Comparison of ENCODE assay signal across 8 cellular contexts in genomic region chr6:110039996-110040383, GRCh38.
A peak's percentile ranks its signal among the peaks of the same experiment; 100 is the strongest.
DNase-seq lines count a peak whose midpoint lies in the region; ATAC-seq and TF ChIP-seq lines count a peak whose summit lies in the region.

No MANE protein-coding gene starts in this region.

- no peak overlapping the region; the same call in 1 of the 2 replicates for H3K27ac ChIP-seq in DOHH2 (ENCODE audit: low read depth, low read length)
- no peak overlapping the region for H3K27ac ChIP-seq in iPS-20b (ENCODE audit: low read length)

- no peaks in the 10 kb centered on the region for H4K20me1 ChIP-seq in DOHH2 (ENCODE audit: control insufficient read depth, insufficient read depth, low read depth, low read length)

- no peaks in the 10 kb centered on the region for H3F3A ChIP-seq in DOHH2 (ENCODE audit: control insufficient read depth, insufficient read depth)

- no peaks in the 10 kb centered on the region for H3K9me2 ChIP-seq in DOHH2 (replicated peaks; ENCODE audit: control insufficient read depth, low read length)

- peak overlapping the region; percentile 72 for H3K4me3 ChIP-seq in DOHH2 (ENCODE audit: low read length)
- H3K4me3 ChIP-seq in Jurkat, Clone E6-1 (ENCODE audit: low read length) = peak overlapping the region; percentile 59
- peak overlapping the region; percentile 49 for H3K4me3 ChIP-seq in iPS-20b (ENCODE audit: low read length)

- H3K4me1 ChIP-seq in DOHH2 (ENCODE audit: control insufficient read depth, low read length) (peaks cover 10% of the 10 kb centered on the region), iPS-20b (ENCODE audit: insufficient read depth, low read length) (no peaks in the 10 kb centered on the region; the same call in 1 of the 2 replicates)

- H3K27me3 ChIP-seq in DOHH2 (ENCODE audit: control insufficient read depth, low read length) = no peaks in the 10 kb centered on the region
- no peaks in the 10 kb centered on the region for H3K27me3 ChIP-seq in iPS-20b (ENCODE audit: insufficient read depth, low read length)

- H3K79me2 ChIP-seq in DOHH2 (ENCODE audit: control insufficient read depth, low read length) = no peaks in the 10 kb centered on the region

- H3K36me3 ChIP-seq in DOHH2 (ENCODE audit: control insufficient read depth, low read length) (no peaks in the 10 kb centered on the region), iPS-20b (ENCODE audit: insufficient read depth, low read depth, low read length) (no peaks in the 10 kb centered on the region)

- H3K4me2 ChIP-seq in DOHH2 (ENCODE audit: low read length) = peak overlapping the region; percentile 76

- peak overlapping the region; percentile 63; the same call in 1 of the 2 replicates for H3K9ac ChIP-seq in iPS-20b (ENCODE audit: low read depth, low read length)

- H3K9me3 ChIP-seq in DOHH2 (ENCODE audit: control insufficient read depth, insufficient read depth, low read length) = no peaks in the 10 kb centered on the region
- H3K9me3 ChIP-seq in iPS-20b (ENCODE audit: insufficient read depth, low read depth, low read length) = no peaks in the 10 kb centered on the region

- ATAC-seq in GM21619 (IDR thresholded peaks at IDR 0.05; ENCODE audit: unreplicated experiment) = peak; percentile 43

- peak; percentile 73 for DNase-seq in Jurkat, Clone E6-1 (ENCODE audit: low read depth, low spot score)
- peak; percentile 46 for DNase-seq in SK-N-DZ (ENCODE audit: low spot score)
- DNase-seq in amniotic stem cell (lab: John Stamatoyannopoulos, UW) = peak; percentile 7
- DNase-seq in stimulated activated CD4-positive, alpha-beta T cell treated with anti-CD3 and anti-CD28 coated beads, Interleukin-4, amount 100 ng/mL, for 24 hours = peak; percentile 36
- DNase-seq in NK-92 (lab: John Stamatoyannopoulos, UW; ENCODE audit: unreplicated experiment) = no peak

- TF ChIP-seq CTCF in DOHH2 (IDR thresholded peaks at IDR 0.05; ENCODE audit: low read depth, low read length, poor library complexity, severe bottlenecking) = peak; percentile 58
